1 cellular context compared by ENCODE assay signal in genomic region chr1:154193821-154194220, GRCh38.
TF ChIP-seq lines count a peak whose summit lies in the region.

No MANE protein-coding gene starts in this region.

TF ChIP-seq in HepG2, 621 proteins besides CTCF, POLR2A, EP300 and RAD21:
- TF ChIP-seq MTERF4 (CRISPR knock-in tag; IDR thresholded peaks at IDR 0.05) (no peak), GABPB1 (CRISPR knock-in tag; IDR thresholded peaks at IDR 0.05) (0 out of 2 replicates have a peak, but pooled peaks have one; percentile 20), ZBTB20 (CRISPR knock-in tag; IDR thresholded peaks at IDR 0.05; ENCODE audit: borderline replicate concordance, low read depth) (no peak), ZNF30 (CRISPR knock-in tag; IDR thresholded peaks at IDR 0.05) (no peak), ELF4 (CRISPR knock-in tag; IDR thresholded peaks at IDR 0.05; ENCODE audit: borderline replicate concordance) (no peak), ELF1 (CRISPR knock-in tag; IDR thresholded peaks at IDR 0.05) (peak; percentile 48), ZFX (CRISPR knock-in tag; IDR thresholded peaks at IDR 0.05; ENCODE audit: low read depth) (peak; percentile 25; the same call in 1 of the 2 replicates), SSRP1 (CRISPR knock-in tag; IDR thresholded peaks at IDR 0.05) (no peak), MTA3 (CRISPR knock-in tag; IDR thresholded peaks at IDR 0.05) (no peak), GLMP (CRISPR knock-in tag; IDR thresholded peaks at IDR 0.05; ENCODE audit: borderline replicate concordance) (no peak), KAT8 (CRISPR knock-in tag; IDR thresholded peaks at IDR 0.05) (peak; percentile 60; the same call in 1 of the 2 replicates), ZBTB4 (CRISPR knock-in tag; IDR thresholded peaks at IDR 0.05; ENCODE audit: borderline replicate concordance) (no peak), POLR2G (IDR thresholded peaks at IDR 0.05; ENCODE audit: low read depth, low read length) (peak; percentile 62), PHF20 (CRISPR knock-in tag; IDR thresholded peaks at IDR 0.05) (peak; percentile 25; the same call in 1 of the 2 replicates), NKX3-1 (CRISPR knock-in tag; IDR thresholded peaks at IDR 0.05) (no peak), ZNF263 (CRISPR knock-in tag; IDR thresholded peaks at IDR 0.05) (no peak), ZNF260 (CRISPR knock-in tag; IDR thresholded peaks at IDR 0.05; ENCODE audit: borderline replicate concordance, low read depth) (no peak), ZNF687 (CRISPR knock-in tag; IDR thresholded peaks at IDR 0.05) (peak; percentile 56), SAP130 (CRISPR knock-in tag; IDR thresholded peaks at IDR 0.05; ENCODE audit: low read depth) (0 out of 2 replicates have a peak, but pooled peaks have one; percentile 20), POLR2AphosphoS5 (IDR thresholded peaks at IDR 0.05; ENCODE audit: low read depth, low read length) (peak; percentile 36; the same call in 1 of the 2 replicates), ZHX2 (IDR thresholded peaks at IDR 0.05; ENCODE audit: low read depth) (no peak), ZHX2 (CRISPR knock-in tag; IDR thresholded peaks at IDR 0.05; ENCODE audit: borderline replicate concordance) (no peak), ZNF891 (CRISPR knock-in tag; IDR thresholded peaks at IDR 0.05) (no peak), TGIF2 (CRISPR knock-in tag; IDR thresholded peaks at IDR 0.05) (0 out of 2 replicates have a peak, but pooled peaks have one; percentile 35), CHCHD3 (CRISPR knock-in tag; IDR thresholded peaks at IDR 0.05) (no peak)
